ENCODE assay signal across 1 cellular context in genomic region chr13:24299488-24300114, GRCh38.
TF ChIP-seq lines count a peak whose summit lies in the region.

No MANE protein-coding gene starts in this region.

TF ChIP-seq in HepG2, 621 proteins besides CTCF, POLR2A, EP300 and RAD21:
- TF ChIP-seq CENPX (CRISPR knock-in tag; IDR thresholded peaks at IDR 0.05), result no peak
- no peak for TF ChIP-seq ZKSCAN5 (CRISPR knock-in tag; IDR thresholded peaks at IDR 0.05)
- TF ChIP-seq PRMT3 (CRISPR knock-in tag; IDR thresholded peaks at IDR 0.05; ENCODE audit: borderline replicate concordance, low read depth), result no peak
- no peak for TF ChIP-seq AFF4 (CRISPR knock-in tag; IDR thresholded peaks at IDR 0.05)
- no peak for TF ChIP-seq UBTF (CRISPR knock-in tag; IDR thresholded peaks at IDR 0.05)
- TF ChIP-seq RFX1 (IDR thresholded peaks at IDR 0.05), result no peak
- TF ChIP-seq ZNF224 (CRISPR knock-in tag; IDR thresholded peaks at IDR 0.05), result no peak
- TF ChIP-seq DPF2 (CRISPR knock-in tag; IDR thresholded peaks at IDR 0.05; ENCODE audit: borderline replicate concordance, low read depth), result no peak
- TF ChIP-seq ZNF543 (CRISPR knock-in tag; IDR thresholded peaks at IDR 0.05), result no peak
- no peak for TF ChIP-seq BCL3 (CRISPR knock-in tag; IDR thresholded peaks at IDR 0.05)
- TF ChIP-seq HDAC6 (IDR thresholded peaks at IDR 0.05; ENCODE audit: low read depth, low read length), result no peak
- no peak for TF ChIP-seq ZNF263 (CRISPR knock-in tag; IDR thresholded peaks at IDR 0.05)
- no peak for TF ChIP-seq MNT (IDR thresholded peaks at IDR 0.05)
- TF ChIP-seq SIX1 (CRISPR knock-in tag; IDR thresholded peaks at IDR 0.05; ENCODE audit: borderline replicate concordance), result no peak
- TF ChIP-seq ZNF460 (CRISPR knock-in tag; IDR thresholded peaks at IDR 0.05; ENCODE audit: borderline replicate concordance), result no peak
- no peak for TF ChIP-seq PAWR (CRISPR knock-in tag; IDR thresholded peaks at IDR 0.05; ENCODE audit: borderline replicate concordance)
- TF ChIP-seq ZSCAN12 (CRISPR knock-in tag; IDR thresholded peaks at IDR 0.05), result no peak
- TF ChIP-seq ARID4A (CRISPR knock-in tag; IDR thresholded peaks at IDR 0.05; ENCODE audit: borderline replicate concordance), result no peak
- no peak for TF ChIP-seq CENPBD1 (CRISPR knock-in tag; IDR thresholded peaks at IDR 0.05; ENCODE audit: borderline replicate concordance, low read depth)
